In the genomic region with DNA sequence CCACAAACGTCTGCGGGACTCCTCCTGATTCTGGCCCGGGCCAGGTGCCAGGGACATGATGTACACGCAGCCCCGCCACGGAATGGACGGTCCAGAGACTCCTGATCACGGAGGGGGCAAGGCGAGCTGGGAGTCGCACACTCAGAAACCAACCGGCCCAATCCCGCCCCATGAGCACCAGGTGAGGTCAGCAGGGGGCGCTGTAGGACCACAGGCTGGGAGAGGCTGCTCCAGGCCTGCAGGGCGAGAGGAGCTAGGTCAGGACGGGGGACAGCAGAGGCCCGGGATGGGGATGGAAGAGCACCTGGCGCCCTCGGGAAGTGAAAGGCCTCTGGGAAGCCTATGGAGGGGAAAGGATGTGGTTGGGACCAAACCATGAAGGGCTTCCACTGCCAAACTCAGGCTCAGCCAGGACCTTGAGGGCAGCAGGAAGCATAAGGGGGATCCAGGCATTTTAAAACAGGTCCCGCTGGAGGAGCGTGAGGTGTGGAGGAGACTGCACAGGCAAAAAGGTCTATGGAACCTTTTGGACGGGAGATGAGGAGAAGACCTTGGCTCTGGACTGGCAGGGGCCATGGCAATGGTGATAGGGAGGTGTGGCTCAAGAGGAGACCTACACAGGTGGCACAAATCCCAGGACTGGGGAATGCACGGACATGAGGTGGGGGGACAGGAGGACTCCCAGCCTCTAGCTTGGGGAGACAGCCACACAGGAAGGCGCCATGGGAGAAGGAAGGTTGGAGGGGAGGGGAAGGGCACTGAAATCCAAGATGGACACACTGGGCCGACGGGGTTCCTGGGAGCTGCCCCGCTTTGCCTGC, we compare ENCODE assay signal across 9 cellular contexts.
A peak's percentile ranks its signal among the peaks of the same experiment; 100 is the strongest.
DNase-seq lines count a peak whose midpoint lies in the region; ATAC-seq, FAIRE-seq and TF ChIP-seq lines count a peak whose summit lies in the region.
"Had no signal": no experiment of that assay in that cellular context is flagged by ENCODE, and none has a peak within 500 bp of the region (broad histone marks: within the 10 kb centered on the region; RNA-seq: fewer than 3 reads in every experiment).

No MANE protein-coding gene starts in this region.

- H4K20me1 ChIP-seq in OCI-LY7 (ENCODE audit: insufficient read depth, low read length) = no peaks in the 10 kb centered on the region

- no TSS peak for BruUV-seq in OCI-LY7 (replicated peaks; lab: Mats Ljungman, UMichigan)

- H3K36me3 ChIP-seq in CD4-positive, alpha-beta memory T cell (ENCODE audit: insufficient read depth, low read length) = no peaks in the 10 kb centered on the region
- H3K36me3 ChIP-seq in OCI-LY7 (ENCODE audit: insufficient read depth, low read length) (no peaks in the 10 kb centered on the region), neutrophil (no peaks in the 10 kb centered on the region), suprapubic skin (peaks cover 6% of the 10 kb centered on the region)

- no peaks in the 10 kb centered on the region for H3K79me2 ChIP-seq in OCI-LY7 (ENCODE audit: insufficient read depth, low read depth, low read length)

- no peak overlapping the region for H2AFZ ChIP-seq in OCI-LY7 (ENCODE audit: low read length)

- H3K4me1 ChIP-seq in CD4-positive, alpha-beta memory T cell (ENCODE audit: insufficient read depth, low read length) = no peaks in the 10 kb centered on the region
- H3K4me1 ChIP-seq in OCI-LY7 (ENCODE audit: insufficient read depth, low read length, poor library complexity, severe bottlenecking) (no peaks in the 10 kb centered on the region), neutrophil (ENCODE audit: control insufficient read depth in 1 of 2, insufficient read depth in 1 of 2, low read depth in 1 of 2, low read length in 1 of 2) (peaks cover 4 to 9% of the 10 kb centered on the region in 2 experiments), suprapubic skin (peaks cover 17% of the 10 kb centered on the region)

- H3K9me3 ChIP-seq in CD4-positive, alpha-beta memory T cell (ENCODE audit: control insufficient read depth in 1 of 2, low read length in 2 of 2) = no peaks in the 10 kb centered on the region
- no peaks in the 10 kb centered on the region for H3K9me3 ChIP-seq in OCI-LY7 (ENCODE audit: low read length)
- H3K9me3 ChIP-seq in neutrophil = no peaks in the 10 kb centered on the region
- H3K9me3 ChIP-seq in suprapubic skin = no peaks in the 10 kb centered on the region

- H3K9me3 Mint-ChIP-seq in CD4-positive, alpha-beta memory T cell = no peaks in the 10 kb centered on the region
- H3K9me3 Mint-ChIP-seq in activated T-cell treated with anti-CD3 and anti-CD28 coated beads, Interleukin-2, amount 50 U/mL, for 4 hours = no peaks in the 10 kb centered on the region
- H3K9me3 Mint-ChIP-seq: IgD-negative memory B cell had no signal

- no peak for FAIRE-seq in HTR-8/SVneo (lab: Jason Lieb, UNC)

- POLR2A ChIA-PET in CD4-positive, alpha-beta memory T cell (lab: Charles Lee; ENCODE audit: partially characterized antibody) = no interaction called here
- POLR2A ChIA-PET in OCI-LY7 (lab: Charles Lee) = no interaction called here

- WGBS in suprapubic skin = 52% methylated on average over 15 of the region's 26 CpGs

- H3K4me1 Mint-ChIP-seq in CD4-positive, alpha-beta memory T cell = peaks cover 0 to 2% (median under 1%) of the 10 kb centered on the region in 4 donors
- no peaks in the 10 kb centered on the region for H3K4me1 Mint-ChIP-seq in activated T-cell treated with anti-CD3 and anti-CD28 coated beads, Interleukin-2, amount 50 U/mL, for 4 hours (ENCODE audit: low read depth)

- no peak overlapping the region for H3K4me3 ChIP-seq in CD4-positive, alpha-beta memory T cell (ENCODE audit: low read length in 2 of 2)
- H3K4me3 ChIP-seq in OCI-LY7 (ENCODE audit: low read depth, low read length, poor library complexity, severe bottlenecking) = no peak overlapping the region
- no peak overlapping the region for H3K4me3 ChIP-seq in fibroblast of pulmonary artery (replicated peaks; ENCODE audit: low read depth, low read length)
- H3K4me3 ChIP-seq in neutrophil (ENCODE audit: low read depth in 1 of 2, low read length in 1 of 2) = no peak overlapping the region
- H3K4me3 ChIP-seq in suprapubic skin = no peak overlapping the region

- intact Hi-C loops in CD4-positive, alpha-beta memory T cell (cut with micrococcal nuclease) = loop anchor here (1.0 kb wide), 1 partner anchor 310 kb away; no protein-coding TSS in a partner anchor
- intact Hi-C loops in OCI-LY7 (cut with micrococcal nuclease; ENCODE audit: unreplicated experiment) = loop anchor here (1.0 to 5.0 kb wide), 2 partner anchors 210 to 310 kb away; a partner anchor contains a TSS

- TF ChIP-seq EP300 in suprapubic skin (IDR thresholded peaks at IDR 0.05) = no peak

- peak; percentile 53 to 61 (median 59) for DNase-seq in CD4-positive, alpha-beta memory T cell
- peak; percentile 43 for DNase-seq in HTR-8/SVneo (ENCODE audit: insufficient read length, low spot score)
- peak; percentile 55 for DNase-seq in OCI-LY7 (ENCODE audit: low spot score)
- DNase-seq in activated T-cell treated with anti-CD3 and anti-CD28 coated beads, Interleukin-2, amount 50 U/mL, for 4 hours = peak; percentile 74
- peak; percentile 70 for DNase-seq in fibroblast of pulmonary artery (ENCODE audit: low read depth)
- peak in 1 of 2 donors; percentile 84 for DNase-seq in suprapubic skin (ENCODE audit: low spot score in 2 of 2)

- H3K27me3 Mint-ChIP-seq in CD4-positive, alpha-beta memory T cell = no peaks in the 10 kb centered on the region
- H3K27me3 Mint-ChIP-seq in activated T-cell treated with anti-CD3 and anti-CD28 coated beads, Interleukin-2, amount 50 U/mL, for 4 hours (ENCODE audit: low read depth) = no peaks in the 10 kb centered on the region
- H3K27me3 Mint-ChIP-seq: IgD-negative memory B cell had no signal

- peak; percentile 75 for TF ChIP-seq CTCF in OCI-LY7 (conservative IDR thresholded peaks at IDR 0.05; ENCODE audit: low read length)
- peak; percentile 66 for TF ChIP-seq CTCF in fibroblast of pulmonary artery (IDR thresholded peaks at IDR 0.05; ENCODE audit: low read length, missing control alignments)
- peak; percentile 70 for TF ChIP-seq CTCF in neutrophil (IDR thresholded peaks at IDR 0.05)
- TF ChIP-seq CTCF in suprapubic skin (IDR thresholded peaks at IDR 0.05) = peak; percentile 25 to 74

- peaks cover 0 to 3% of the 10 kb centered on the region in 2 donors for H3K36me3 Mint-ChIP-seq in CD4-positive, alpha-beta memory T cell
- H3K36me3 Mint-ChIP-seq in activated T-cell treated with anti-CD3 and anti-CD28 coated beads, Interleukin-2, amount 50 U/mL, for 4 hours (ENCODE audit: insufficient read depth) = peaks cover 9% of the 10 kb centered on the region
- H3K36me3 Mint-ChIP-seq: IgD-negative memory B cell had no signal

- H3K27ac Mint-ChIP-seq in CD4-positive, alpha-beta memory T cell = no peak overlapping the region
- H3K27ac Mint-ChIP-seq: IgD-negative memory B cell had no signal

- no peak for TF ChIP-seq POLR2A in suprapubic skin (IDR thresholded peaks at IDR 0.05)

- H3K4me3 Mint-ChIP-seq in CD4-positive, alpha-beta memory T cell = no peak overlapping the region
- no peak overlapping the region for H3K4me3 Mint-ChIP-seq in activated T-cell treated with anti-CD3 and anti-CD28 coated beads, Interleukin-2, amount 50 U/mL, for 4 hours
- H3K4me3 Mint-ChIP-seq: IgD-negative memory B cell had no signal

- no peak overlapping the region for H3K27ac ChIP-seq in CD4-positive, alpha-beta memory T cell (ENCODE audit: low read depth, low read length)
- H3K27ac ChIP-seq in OCI-LY7 (ENCODE audit: low read depth, low read length, poor library complexity, severe bottlenecking) = no peak overlapping the region
- no peak overlapping the region for H3K27ac ChIP-seq in neutrophil
- no peak overlapping the region for H3K27ac ChIP-seq in suprapubic skin

- no peaks in the 10 kb centered on the region for H3K9me2 ChIP-seq in OCI-LY7 (ENCODE audit: insufficient read depth, low read length)

- ATAC-seq in GM19438 (IDR thresholded peaks at IDR 0.05; ENCODE audit: low read depth, unreplicated experiment) = peak; percentile 75
- peak; percentile 78 to 83 for ATAC-seq in activated T-cell treated with anti-CD3 and anti-CD28 coated beads, Interleukin-2, amount 50 U/mL, for 4 hours

- H3K27me3 ChIP-seq in CD4-positive, alpha-beta memory T cell (ENCODE audit: insufficient read depth, low read length) = no peaks in the 10 kb centered on the region
- no peaks in the 10 kb centered on the region for H3K27me3 ChIP-seq in neutrophil
- no peaks in the 10 kb centered on the region for H3K27me3 ChIP-seq in suprapubic skin

- H3K4me2 ChIP-seq in OCI-LY7 (ENCODE audit: low read length) = no peak overlapping the region

- CTCF ChIA-PET in CD4-positive, alpha-beta memory T cell (lab: Charles Lee; ENCODE audit: partially characterized antibody) = interaction anchor here (0.6 to 7.2 kb wide), 8 partner anchors 9 to 492 kb away, joined by 3 to 133 read pairs (median 4); no protein-coding TSS in a partner anchor
- CTCF ChIA-PET in OCI-LY7 (lab: Charles Lee; ENCODE audit: unreplicated experiment) = interaction anchor here (0.6 to 2.1 kb wide), 3 partner anchors 14 to 310 kb away, joined by 3 to 10 read pairs (median 3); no protein-coding TSS in a partner anchor
